Comparison of ENCODE assay signal across 35 cellular contexts in genomic region chr11:130620566-130620965, GRCh38.
"Had no signal": no experiment of that assay in that cellular context is flagged by ENCODE, and none has a peak within 500 bp of the region (broad histone marks: within the 10 kb centered on the region; RNA-seq: fewer than 3 reads in every experiment).

No MANE protein-coding gene starts in this region.

- H3K36me3 ChIP-seq: MG63 had no signal

- H3K27ac ChIP-seq: KMS-11 had no signal

- DNase-seq: Karpas-422, Kasumi-1, KG1, MG63, MM.1S, MV-4-11, NCI-H1048, NCI-H1092, NCI-H1092 treated with DMSO at 0.1 percent for 48 hours, NCI-H1105, NCI-H1105 treated with DMSO at 0.1 percent for 48 hours, NCI-H1417, NCI-H1417 treated with DMSO at 0.1 percent for 48 hours, NCI-H1436, NCI-H1436 treated with DMSO at 0.1 percent for 48 hours, NCI-H146, NCI-H1694, NCI-H1694 treated with DMSO at 0.1 percent for 48 hours, NCI-H187, NCI-H187 treated with DMSO at 0.1 percent for 48 hours, NCI-H1930, NCI-H2029, NCI-H2029 treated with DMSO at 0.1 percent for 48 hours, NCI-H2081, NCI-H2081 treated with DMSO at 0.1 percent for 48 hours, NCI-H2107, NCI-H2171, NCI-H2171 treated with DMSO at 0.1 percent for 48 hours, NCI-H2227 treated with DMSO at 0.1 percent for 48 hours, NCI-H226, NCI-H345, NCI-H446, NCI-H446 treated with DMSO at 0.1 percent for 48 hours, NCI-H510A had no signal

- H3K9me3 ChIP-seq: MG63 had no signal

- H3K4me2 ChIP-seq: KMS-11 had no signal

- H3K9ac ChIP-seq: KMS-11 had no signal

- H3K4me3 ChIP-seq: MG63 had no signal

- H3K27me3 ChIP-seq: MG63 had no signal
